In genomic region chr12:31224768-31225448, GRCh38 we compare ENCODE assay signal across 19 cellular contexts.
DNase-seq lines count a peak whose midpoint lies in the region; ATAC-seq, FAIRE-seq and TF ChIP-seq lines count a peak whose summit lies in the region.
"Had no signal": no experiment of that assay in that cellular context is flagged by ENCODE, and none has a peak within 500 bp of the region (broad histone marks: within the 10 kb centered on the region; RNA-seq: fewer than 3 reads in every experiment).

No MANE protein-coding gene starts in this region.

- in situ Hi-C loops in ACHN (cut with HindIII; ENCODE audit: low pct_ligation_motif_present, low pct_unique_long_range_greater_than_20kb, low sequenced_read_pairs) = no loop called here

- no peak overlapping the region for H3K4me3 ChIP-seq in trophoblast cell (ENCODE audit: low read depth, low read length)
- H3K4me3 ChIP-seq: GM23248 had no signal

- no peak overlapping the region for H3K4ac ChIP-seq in trophoblast cell (ENCODE audit: low read depth, low read length)

- no peak overlapping the region for H2BK120ac ChIP-seq in trophoblast cell (ENCODE audit: insufficient read depth, low read length, poor library complexity)

- TF ChIP-seq CTCF in WTC11 (IDR thresholded peaks at IDR 0.05) = no peak

- H4K91ac ChIP-seq in trophoblast cell (ENCODE audit: low read depth, low read length) = peak overlapping the region; percentile 8

- H3K23ac ChIP-seq in trophoblast cell (ENCODE audit: low read length) = no peak overlapping the region

- POLR2A ChIA-PET in WTC11 (lab: Charles Lee) = no interaction called here

- H4K8ac ChIP-seq in trophoblast cell (ENCODE audit: low read depth, low read length) = no peak overlapping the region

- CTCF ChIA-PET in WTC11 (lab: Charles Lee) = interaction anchor here (0.6 to 2.0 kb wide), 3 partner anchors 10 to 1452 kb away, joined by 3 to 9 read pairs (median 3); no protein-coding TSS in a partner anchor

- no peak for TF ChIP-seq POLR2A in GM12891 (IDR thresholded peaks at IDR 0.05; ENCODE audit: low read depth, low read length)

- no peak for FAIRE-seq in GM12891 (lab: Jason Lieb, UNC)

- no peak overlapping the region for H3K27ac Mint-ChIP-seq in WTC11
- H3K27ac Mint-ChIP-seq: B cell; CD4-positive, CD25-positive, alpha-beta regulatory T cell; HFFc6 had no signal

- ATAC-seq in WTC11 (peak; percentile 81), GM21723 (IDR thresholded peaks at IDR 0.05; ENCODE audit: unreplicated experiment) (no peak)
- ATAC-seq: SK-N-SH treated with all-trans-retinoic acid at 6 μM for 48 hours had no signal

- 0 out of 2 replicates have a peak, but pooled peaks cover 5% of the 10 kb centered on the region for H3K9me3 Mint-ChIP-seq in WTC11
- H3K9me3 Mint-ChIP-seq: HFFc6 had no signal

- H2BK12ac ChIP-seq in trophoblast cell (ENCODE audit: low read length) = peak overlapping the region; percentile 64

- H3K4me2 ChIP-seq in trophoblast cell (ENCODE audit: low read length) = no peak overlapping the region

- DNase-seq in WTC11 (ENCODE audit: low spot score) (no peak), iPS-NIHi7 (ENCODE audit: extremely low spot score) (peak; percentile 60), trophoblast cell (no peak), ACHN (no peak), GM12891 (ENCODE audit: insufficient read length, low spot score) (no peak)
- DNase-seq: Caco-2; CD4-positive, CD25-positive, alpha-beta regulatory T cell; EL; GM23248; HFFc6; NCI-H2029 treated with DMSO at 0.1 percent for 48 hours; NCI-H524; OCI-M1; SHP77 treated with DMSO at 0.1 percent for 48 hours; T-helper 1 cell had no signal

- H3K4me1 ChIP-seq in trophoblast cell (ENCODE audit: control insufficient read depth in 1 of 2, insufficient read depth in 2 of 2, low read length in 2 of 2) = peaks cover 28 to 30% of the 10 kb centered on the region in 2 experiments

- no peaks in the 10 kb centered on the region for H3K27me3 ChIP-seq in trophoblast cell (ENCODE audit: insufficient read depth, low read length)

- no peaks in the 10 kb centered on the region for H3K36me3 Mint-ChIP-seq in WTC11
- H3K36me3 Mint-ChIP-seq: CD4-positive, CD25-positive, alpha-beta regulatory T cell had no signal

- peak overlapping the region; percentile 36 for H3K14ac ChIP-seq in trophoblast cell (ENCODE audit: low read length)

- peak overlapping the region; percentile 24 for H2AK5ac ChIP-seq in trophoblast cell (ENCODE audit: low read length)

- no peak overlapping the region for H3K4me3 Mint-ChIP-seq in WTC11
- H3K4me3 Mint-ChIP-seq: B cell; CD4-positive, CD25-positive, alpha-beta regulatory T cell; HFFc6 had no signal

- no peak for TF ChIP-seq RAD21 in Ishikawa (IDR thresholded peaks at IDR 0.05; ENCODE audit: low read depth)

- H3K27ac ChIP-seq in trophoblast cell (ENCODE audit: low read depth, low read length) = peak overlapping the region; percentile 8
- H3K27ac ChIP-seq: GM23248 had no signal

- H3K9ac ChIP-seq in trophoblast cell (ENCODE audit: low read length) = no peak overlapping the region
- H3K9ac ChIP-seq: GM23248 had no signal

- no CpG with 5 or more reads among the region's 6 CpGs for WGBS in trophoblast cell (ENCODE audit: extremely low coverage, insufficient coverage, insufficient read length)

- no peak overlapping the region for H2BK5ac ChIP-seq in trophoblast cell (ENCODE audit: low read depth, low read length, poor library complexity)

- H3K36me3 ChIP-seq in trophoblast cell (ENCODE audit: control insufficient read depth in 1 of 2, insufficient read depth in 2 of 2, low read length in 2 of 2) = no peaks in the 10 kb centered on the region

- no peak overlapping the region for H2AFZ ChIP-seq in trophoblast cell (ENCODE audit: insufficient read depth, low read length, poor library complexity)
- H2AFZ ChIP-seq: GM23248 had no signal

- peaks cover 19% of the 10 kb centered on the region for H3K79me1 ChIP-seq in trophoblast cell (ENCODE audit: low read length)

- TF ChIP-seq EP300 in Ishikawa (IDR thresholded peaks at IDR 0.05; ENCODE audit: borderline replicate concordance) = no peak

- peaks cover 36% of the 10 kb centered on the region for H3K4me1 Mint-ChIP-seq in WTC11
- H3K4me1 Mint-ChIP-seq: B cell had no signal

- H3K79me2 ChIP-seq in trophoblast cell (ENCODE audit: control insufficient read depth, insufficient read depth, low read length, poor library complexity) = no peaks in the 10 kb centered on the region

- peaks cover 15% of the 10 kb centered on the region for H3K27me3 Mint-ChIP-seq in WTC11 (ENCODE audit: low read depth)
- H3K27me3 Mint-ChIP-seq: CD4-positive, CD25-positive, alpha-beta regulatory T cell had no signal

- H4K12ac ChIP-seq in trophoblast cell (ENCODE audit: low read depth, low read length) = no peak overlapping the region

- H3K18ac ChIP-seq in trophoblast cell (ENCODE audit: low read length) = no peak overlapping the region

- peaks cover 2% of the 10 kb centered on the region for H3K9me3 ChIP-seq in trophoblast cell (ENCODE audit: insufficient read depth, low read depth, low read length)
- H3K9me3 ChIP-seq: Caco-2 had no signal

TF ChIP-seq in WTC11, 78 proteins besides CTCF, POLR2A, EP300 and RAD21:
- TF ChIP-seq ZNF219 (CRISPR knock-in tag; IDR thresholded peaks at IDR 0.05; ENCODE audit: borderline replicate concordance) = no peak
- TF ChIP-seq PRRX2 (CRISPR knock-in tag; IDR thresholded peaks at IDR 0.05) = no peak
- TF ChIP-seq ZNF423 (CRISPR knock-in tag; IDR thresholded peaks at IDR 0.05) = peak; percentile 91
- TF ChIP-seq ATF1 (CRISPR knock-in tag; IDR thresholded peaks at IDR 0.05) = no peak
- TF ChIP-seq CBFB (CRISPR knock-in tag; IDR thresholded peaks at IDR 0.05; ENCODE audit: low read depth) = no peak
- no peak for TF ChIP-seq ZNF416 (CRISPR knock-in tag; IDR thresholded peaks at IDR 0.05)
- TF ChIP-seq, protein P1, sequence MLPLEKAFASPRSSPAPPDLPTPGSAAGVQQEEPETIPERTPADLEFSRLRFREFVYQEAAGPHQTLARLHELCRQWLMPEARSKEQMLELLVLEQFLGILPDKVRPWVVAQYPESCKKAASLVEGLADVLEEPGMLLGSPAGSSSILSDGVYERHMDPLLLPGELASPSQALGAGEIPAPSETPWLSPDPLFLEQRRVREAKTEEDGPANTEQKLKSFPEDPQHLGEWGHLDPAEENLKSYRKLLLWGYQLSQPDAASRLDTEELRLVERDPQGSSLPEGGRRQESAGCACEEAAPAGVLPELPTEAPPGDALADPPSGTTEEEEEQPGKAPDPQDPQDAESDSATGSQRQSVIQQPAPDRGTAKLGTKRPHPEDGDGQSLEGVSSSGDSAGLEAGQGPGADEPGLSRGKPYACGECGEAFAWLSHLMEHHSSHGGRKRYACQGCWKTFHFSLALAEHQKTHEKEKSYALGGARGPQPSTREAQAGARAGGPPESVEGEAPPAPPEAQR (CRISPR knock-in tag; IDR thresholded peaks at IDR 0.05) = no peak
- TF ChIP-seq USF1 (CRISPR knock-in tag; IDR thresholded peaks at IDR 0.05) = no peak

TF ChIP-seq in GM12891, 5 proteins besides CTCF, POLR2A, EP300 and RAD21:
- no peak for TF ChIP-seq SPI1 (IDR thresholded peaks at IDR 0.05; ENCODE audit: low read depth, low read length)
- no peak for TF ChIP-seq TAF1 (IDR thresholded peaks at IDR 0.05; ENCODE audit: low read depth, low read length)
- no peak for TF ChIP-seq PAX5 (IDR thresholded peaks at IDR 0.05; ENCODE audit: insufficient read depth, low read length, severe bottlenecking)
- TF ChIP-seq POLR2AphosphoS5 (IDR thresholded peaks at IDR 0.05; ENCODE audit: low read depth, low read length) = no peak
- no peak for TF ChIP-seq POU2F2 (IDR thresholded peaks at IDR 0.05; ENCODE audit: low read depth, low read length)
